ENCODE assay signal across 10 cellular contexts in genomic region chr6:74409447-74409846, GRCh38.
DNase-seq lines count a peak whose midpoint lies in the region; ATAC-seq and TF ChIP-seq lines count a peak whose summit lies in the region.
"Had no signal": no experiment of that assay in that cellular context is flagged by ENCODE, and none has a peak within 500 bp of the region (broad histone marks: within the 10 kb centered on the region; RNA-seq: fewer than 3 reads in every experiment).

No MANE protein-coding gene starts in this region.

- H4K20me1 ChIP-seq in HCT116 (ENCODE audit: insufficient read depth): no peaks in the 10 kb centered on the region

- no peaks in the 10 kb centered on the region for H3K36me3 ChIP-seq in HCT116 (ENCODE audit: control insufficient read depth in 1 of 2, insufficient read depth in 2 of 2, low read length in 2 of 2)
- H3K36me3 ChIP-seq: SJSA1 had no signal

- no peak for TF ChIP-seq POLR2A in HCT116 (IDR thresholded peaks at IDR 0.05; ENCODE audit: borderline replicate concordance, extremely low read depth, insufficient read depth, insufficient read length)

- no peak overlapping the region for H3K27ac ChIP-seq in HCT116 (ENCODE audit: low read depth, low read length)
- H3K27ac ChIP-seq: SJSA1 had no signal

- no peak overlapping the region for H3K9ac ChIP-seq in HCT116 (ENCODE audit: low read length)

- H3K4me3 ChIP-seq in GM12864 (ENCODE audit: low read depth, low read length) (no peak overlapping the region), HCT116 (replicated peaks in 1 of 2; ENCODE audit: low read depth in 1 of 2, low read length in 2 of 2) (no peak overlapping the region), fibroblast of pulmonary artery (replicated peaks; ENCODE audit: low read depth, low read length) (no peak overlapping the region)
- H3K4me3 ChIP-seq: SJSA1 had no signal

- CTCF ChIA-PET in HCT116 (lab: Charles Lee): interaction anchor here (1.1 to 2.4 kb wide), 4 partner anchors 23 to 800 kb away, joined by 3 to 25 read pairs (median 10); partner anchors contain the start of gene COL12A1
- CTCF ChIA-PET in activated CD8-positive, alpha-beta T cell treated with anti-CD3 and anti-CD28 coated beads, Interleukin-2, amount 10 ng/mL, durations not matched to agents 7 days and 5 days (lab: Charles Lee): no interaction called here

- DNase-seq in GM12864 (ENCODE audit: low read depth): no peak
- DNase-seq in HCT116 (ENCODE audit: low read depth, low spot score): peak; percentile 31
- peak; percentile 10 for DNase-seq in NCI-H1694 treated with DMSO at 0.1 percent for 48 hours (lab: John Stamatoyannopoulos, UW)
- peak; percentile 86 for DNase-seq in fibroblast of pulmonary artery (ENCODE audit: low read depth)
- peak; percentile 56 for DNase-seq in superior temporal gyrus (ENCODE audit: extremely low spot score)
- DNase-seq in SKM-1 treated with dmso at 0.1 percent for 144 hours (lab: John Stamatoyannopoulos, UW; ENCODE audit: unreplicated experiment): no peak
- DNase-seq in activated CD8-positive, alpha-beta memory T cell treated with anti-CD3 and anti-CD28 coated beads, Interleukin-2, amount 50 U/mL, for 4 hours: no peak
- DNase-seq in activated CD8-positive, alpha-beta T cell treated with anti-CD3 and anti-CD28 coated beads, Interleukin-2, amount 10 ng/mL, durations not matched to agents 7 days and 5 days: no peak
- DNase-seq: naive B cell had no signal

- no peaks in the 10 kb centered on the region for H3K4me1 Mint-ChIP-seq in activated CD8-positive, alpha-beta T cell treated with anti-CD3 and anti-CD28 coated beads, Interleukin-2, amount 10 ng/mL, durations not matched to agents 7 days and 5 days (ENCODE audit: low read depth)
- H3K4me1 Mint-ChIP-seq: naive B cell had no signal

- peak; percentile 84 for TF ChIP-seq RAD21 in HCT116 (IDR thresholded peaks at IDR 0.05; ENCODE audit: low read depth)

- RAD21 ChIA-PET in HCT116 (lab: Charles Lee; ENCODE audit: low non-redundant PET in 1 of 2, low total read pairs in 2 of 2, uncharacterized antibody in 2 of 2, unreplicated experiment in 2 of 2): interaction anchor here in 1 of 2 experiments (1.1 kb wide), 1 partner anchor 799 kb away, joined by 4 read pairs; no protein-coding TSS in a partner anchor

- TF ChIP-seq CTCF in GM12864 (IDR thresholded peaks at IDR 0.05; ENCODE audit: low read depth, low read length, missing control alignments) (peak; percentile 19), HCT116 (IDR thresholded peaks at IDR 0.05 in 2 of 3, conservative IDR thresholded peaks at IDR 0.05 in 1 of 3; ENCODE audit: borderline replicate concordance in 1 of 3, insufficient read depth in 1 of 3, low read depth in 2 of 3, low read length in 2 of 3) (peak; percentile 21 to 58 (median 58); a peak in 4 of 6 replicates), fibroblast of pulmonary artery (IDR thresholded peaks at IDR 0.05; ENCODE audit: low read length, missing control alignments) (peak; percentile 60)

- no peaks in the 10 kb centered on the region for H3K27me3 Mint-ChIP-seq in activated CD8-positive, alpha-beta T cell treated with anti-CD3 and anti-CD28 coated beads, Interleukin-2, amount 10 ng/mL, durations not matched to agents 7 days and 5 days (ENCODE audit: low read depth)
- H3K27me3 Mint-ChIP-seq: naive B cell had no signal

- BruUV-seq in HCT116 (replicated peaks; lab: Mats Ljungman, UMichigan): no TSS peak

- H3K4me2 ChIP-seq in HCT116 (ENCODE audit: low read length): no peak overlapping the region

- H3K9me3 Mint-ChIP-seq in activated CD8-positive, alpha-beta T cell treated with anti-CD3 and anti-CD28 coated beads, Interleukin-2, amount 10 ng/mL, durations not matched to agents 7 days and 5 days (ENCODE audit: insufficient read depth): no peaks in the 10 kb centered on the region

- no peak overlapping the region for H3K4me3 Mint-ChIP-seq in activated CD8-positive, alpha-beta T cell treated with anti-CD3 and anti-CD28 coated beads, Interleukin-2, amount 10 ng/mL, durations not matched to agents 7 days and 5 days
- H3K4me3 Mint-ChIP-seq: naive B cell had no signal

- no peaks in the 10 kb centered on the region for H3K9me2 ChIP-seq in HCT116 (ENCODE audit: insufficient read depth)

- POLR2A ChIA-PET in HCT116 (lab: Charles Lee): no interaction called here
- POLR2A ChIA-PET in activated CD8-positive, alpha-beta T cell treated with anti-CD3 and anti-CD28 coated beads, Interleukin-2, amount 10 ng/mL, durations not matched to agents 7 days and 5 days (lab: Charles Lee): no interaction called here

- no peaks in the 10 kb centered on the region for H3K79me2 ChIP-seq in HCT116 (ENCODE audit: insufficient read depth, low read length)

- no peaks in the 10 kb centered on the region for H3K36me3 Mint-ChIP-seq in activated CD8-positive, alpha-beta T cell treated with anti-CD3 and anti-CD28 coated beads, Interleukin-2, amount 10 ng/mL, durations not matched to agents 7 days and 5 days (ENCODE audit: low read depth)
- H3K36me3 Mint-ChIP-seq: naive B cell had no signal

- H3K27ac Mint-ChIP-seq in activated CD8-positive, alpha-beta T cell treated with anti-CD3 and anti-CD28 coated beads, Interleukin-2, amount 10 ng/mL, durations not matched to agents 7 days and 5 days: no peak overlapping the region
- H3K27ac Mint-ChIP-seq: naive B cell had no signal

- no peaks in the 10 kb centered on the region for H3K4me1 ChIP-seq in HCT116 (ENCODE audit: control insufficient read depth in 1 of 2, insufficient read depth in 2 of 2, low read length in 2 of 2)
- H3K4me1 ChIP-seq: SJSA1 had no signal

- peak overlapping the region; percentile 54 for H2AFZ ChIP-seq in HCT116 (ENCODE audit: low read depth, low read length, poor library complexity, severe bottlenecking)

- no peaks in the 10 kb centered on the region for H3K9me3 ChIP-seq in HCT116 (ENCODE audit: control insufficient read depth in 1 of 2, insufficient read depth in 1 of 2, low read depth in 1 of 2, low read length in 2 of 2)
- H3K9me3 ChIP-seq: SJSA1 had no signal

- intact Hi-C loops in HCT116 (cut with micrococcal nuclease): loop anchor here (1.0 to 5.0 kb wide), 4 partner anchors 165 to 796 kb away; no protein-coding TSS in a partner anchor

- H3K27me3 ChIP-seq in HCT116 (ENCODE audit: insufficient read depth, low read length): no peaks in the 10 kb centered on the region
- H3K27me3 ChIP-seq: SJSA1 had no signal

- ATAC-seq in HCT116: peak; percentile 76
- ATAC-seq in activated CD8-positive, alpha-beta T cell treated with anti-CD3 and anti-CD28 coated beads, Interleukin-2, amount 10 ng/mL, durations not matched to agents 7 days and 5 days: no peak

TF ChIP-seq in HCT116, 20 proteins besides CTCF, POLR2A, EP300 and RAD21:
- TF ChIP-seq EGR1 (IDR thresholded peaks at IDR 0.05; ENCODE audit: low read depth): no peak
- no peak for TF ChIP-seq CEBPB (IDR thresholded peaks at IDR 0.05; ENCODE audit: low read depth)
- no peak for TF ChIP-seq EZH2phosphoT487 (IDR thresholded peaks at IDR 0.05; ENCODE audit: borderline replicate concordance)
- TF ChIP-seq EZH2 (IDR thresholded peaks at IDR 0.05): no peak
- TF ChIP-seq ATF3 (IDR thresholded peaks at IDR 0.05): no peak
- TF ChIP-seq CBX3 (IDR thresholded peaks at IDR 0.05; ENCODE audit: low read depth): no peak
- TF ChIP-seq MAX (IDR thresholded peaks at IDR 0.05): no peak
- no peak for TF ChIP-seq ZFX (IDR thresholded peaks at IDR 0.05)
- TF ChIP-seq TCF7L2 (IDR thresholded peaks at IDR 0.05; ENCODE audit: borderline replicate concordance, extremely low read depth, insufficient read depth, insufficient read length): no peak
- no peak for TF ChIP-seq SP1 (IDR thresholded peaks at IDR 0.05; ENCODE audit: low read depth)
- no peak for TF ChIP-seq REST (IDR thresholded peaks at IDR 0.05; ENCODE audit: low read depth)
- TF ChIP-seq SIN3A (IDR thresholded peaks at IDR 0.05; ENCODE audit: low read depth): no peak
- no peak for TF ChIP-seq POLR2AphosphoS5 (IDR thresholded peaks at IDR 0.05; ENCODE audit: low read depth, low read length)
- no peak for TF ChIP-seq SRF (IDR thresholded peaks at IDR 0.05; ENCODE audit: low read depth)

Comparison
In these comparisons a context has a peak if more than half of its experiments do, and no peak if none do; other contexts are left out.
1. DNase-seq: peak in HCT116 (single experiment), NCI-H1694 treated with DMSO at 0.1 percent for 48 hours (single experiment), fibroblast of pulmonary artery (single experiment) and superior temporal gyrus (single experiment); none in GM12864 (single experiment), SKM-1 treated with dmso at 0.1 percent for 144 hours (single experiment), activated CD8-positive, alpha-beta memory T cell treated with anti-CD3 and anti-CD28 coated beads, Interleukin-2, amount 50 U/mL, for 4 hours (single experiment) and activated CD8-positive, alpha-beta T cell treated with anti-CD3 and anti-CD28 coated beads, Interleukin-2, amount 10 ng/mL, durations not matched to agents 7 days and 5 days (single experiment).
2. Peak in every context shown above with its lines, with median percentiles within 50 percentile points of each other: CTCF ChIP-seq.